In the genomic region with DNA sequence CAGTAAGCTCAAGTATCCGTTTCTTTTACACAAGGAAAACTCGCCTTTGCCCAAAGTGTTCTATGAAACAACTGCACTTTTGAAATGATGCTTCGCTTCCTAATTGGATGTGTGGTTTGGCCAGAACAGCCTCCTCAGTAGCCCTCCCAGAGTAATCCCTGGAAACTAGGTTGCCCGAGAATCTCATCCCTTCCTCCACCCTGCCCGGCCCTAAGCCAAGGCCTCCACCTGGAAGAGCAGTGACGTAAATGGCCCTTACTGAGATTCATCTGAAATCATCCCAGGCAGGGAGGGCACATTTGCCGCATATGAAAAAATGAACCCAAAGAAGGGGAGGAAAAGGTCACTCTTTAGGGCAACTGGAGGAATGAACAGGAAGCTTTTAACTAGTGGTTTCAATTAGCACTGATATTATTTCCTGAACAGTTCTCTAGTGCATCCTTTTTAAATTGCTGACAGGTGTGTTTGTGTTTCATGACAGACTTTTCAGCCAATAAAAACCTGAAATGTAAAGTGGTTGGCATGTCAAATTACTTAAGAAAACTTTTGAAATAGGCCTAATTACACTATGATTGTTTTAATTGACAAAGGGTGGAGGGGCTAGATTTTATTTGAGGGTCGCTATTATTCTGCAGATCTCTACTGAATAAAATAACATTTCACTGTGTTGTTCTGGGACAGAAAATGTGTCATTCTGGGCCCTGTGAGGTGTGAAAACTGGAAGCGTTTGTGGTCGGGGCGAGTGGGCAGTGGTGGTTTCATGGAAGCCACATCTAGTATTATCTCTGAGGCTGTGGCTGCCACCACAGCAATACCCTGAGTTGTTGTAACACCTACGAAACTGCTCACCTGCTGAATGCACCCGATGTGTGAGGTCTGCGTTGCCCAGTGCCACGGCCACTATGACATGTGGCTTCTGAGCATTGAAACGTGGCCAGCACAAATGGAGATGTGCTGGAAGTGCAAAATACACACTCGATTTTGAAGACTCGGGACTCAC, we compare ENCODE assay signal across 1 cellular context.
TF ChIP-seq lines count a peak whose summit lies in the region.

No MANE protein-coding gene starts in this region.

TF ChIP-seq in GM12878, 131 proteins besides CTCF, POLR2A, EP300 and RAD21 (continued from another document and continues in another):
- TF ChIP-seq, protein P1, sequence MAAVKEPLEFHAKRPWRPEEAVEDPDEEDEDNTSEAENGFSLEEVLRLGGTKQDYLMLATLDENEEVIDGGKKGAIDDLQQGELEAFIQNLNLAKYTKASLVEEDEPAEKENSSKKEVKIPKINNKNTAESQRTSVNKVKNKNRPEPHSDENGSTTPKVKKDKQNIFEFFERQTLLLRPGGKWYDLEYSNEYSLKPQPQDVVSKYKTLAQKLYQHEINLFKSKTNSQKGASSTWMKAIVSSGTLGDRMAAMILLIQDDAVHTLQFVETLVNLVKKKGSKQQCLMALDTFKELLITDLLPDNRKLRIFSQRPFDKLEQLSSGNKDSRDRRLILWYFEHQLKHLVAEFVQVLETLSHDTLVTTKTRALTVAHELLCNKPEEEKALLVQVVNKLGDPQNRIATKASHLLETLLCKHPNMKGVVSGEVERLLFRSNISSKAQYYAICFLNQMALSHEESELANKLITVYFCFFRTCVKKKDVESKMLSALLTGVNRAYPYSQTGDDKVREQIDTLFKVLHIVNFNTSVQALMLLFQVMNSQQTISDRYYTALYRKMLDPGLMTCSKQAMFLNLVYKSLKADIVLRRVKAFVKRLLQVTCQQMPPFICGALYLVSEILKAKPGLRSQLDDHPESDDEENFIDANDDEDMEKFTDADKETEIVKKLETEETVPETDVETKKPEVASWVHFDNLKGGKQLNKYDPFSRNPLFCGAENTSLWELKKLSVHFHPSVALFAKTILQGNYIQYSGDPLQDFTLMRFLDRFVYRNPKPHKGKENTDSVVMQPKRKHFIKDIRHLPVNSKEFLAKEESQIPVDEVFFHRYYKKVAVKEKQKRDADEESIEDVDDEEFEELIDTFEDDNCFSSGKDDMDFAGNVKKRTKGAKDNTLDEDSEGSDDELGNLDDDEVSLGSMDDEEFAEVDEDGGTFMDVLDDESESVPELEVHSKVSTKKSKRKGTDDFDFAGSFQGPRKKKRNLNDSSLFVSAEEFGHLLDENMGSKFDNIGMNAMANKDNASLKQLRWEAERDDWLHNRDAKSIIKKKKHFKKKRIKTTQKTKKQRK (IDR thresholded peaks at IDR 0.05; ENCODE audit: low read depth, low read length) = no peak
- TF ChIP-seq POU2F2 (IDR thresholded peaks at IDR 0.05; ENCODE audit: borderline replicate concordance, low read depth, low read length) (no peak), CBFB (IDR thresholded peaks at IDR 0.05; ENCODE audit: low read depth) (peak; percentile 88), IKZF1 (conservative IDR thresholded peaks at IDR 0.05) (0 out of 2 replicates have a peak, but pooled peaks have one; percentile 25), CREM (IDR thresholded peaks at IDR 0.05; ENCODE audit: low read depth) (peak; percentile 37; the same call in 1 of the 2 replicates), BCL11A (IDR thresholded peaks at IDR 0.05; ENCODE audit: low read depth, low read length) (peak; percentile 45; the same call in 1 of the 2 replicates), SMAD5 (IDR thresholded peaks at IDR 0.05; ENCODE audit: low read depth) (no peak), MEF2B (IDR thresholded peaks at IDR 0.05; ENCODE audit: partially characterized antibody, poor library complexity, severe bottlenecking) (peak; percentile 22), MEF2A (IDR thresholded peaks at IDR 0.05; ENCODE audit: insufficient read depth, low read depth, low read length) (no peak), NFIC (IDR thresholded peaks at IDR 0.05; ENCODE audit: low read depth, low read length) (peak; percentile 65; the same call in 1 of the 2 replicates), NR2F1 (conservative IDR thresholded peaks at IDR 0.05) (0 out of 2 replicates have a peak, but pooled peaks have one; percentile 31), GATAD2B (conservative IDR thresholded peaks at IDR 0.05; ENCODE audit: low read depth) (no peak), BRCA1 (IDR thresholded peaks at IDR 0.05; ENCODE audit: low read depth, low read length) (no peak), WRNIP1 (IDR thresholded peaks at IDR 0.05; ENCODE audit: borderline replicate concordance, low read depth, low read length) (no peak), KDM1A (IDR thresholded peaks at IDR 0.05; ENCODE audit: borderline replicate concordance) (no peak), SUZ12 (IDR thresholded peaks at IDR 0.05; ENCODE audit: unreplicated experiment) (no peak), DPF2 (IDR thresholded peaks at IDR 0.05) (peak; percentile 55; the same call in 1 of the 2 replicates), ATF7 (IDR thresholded peaks at IDR 0.05; ENCODE audit: low read depth) (peak; percentile 31; the same call in 1 of the 2 replicates), CHD1 (IDR thresholded peaks at IDR 0.05; ENCODE audit: low read depth, low read length) (no peak), STAT3 (IDR thresholded peaks at IDR 0.05; ENCODE audit: low read depth, low read length) (no peak), BHLHE40 (IDR thresholded peaks at IDR 0.05; ENCODE audit: borderline replicate concordance in 1 of 2, low read depth in 2 of 2, low read length in 1 of 2) (peak; percentile 61 to 90; a peak in 3 of 4 replicates), SIX5 (IDR thresholded peaks at IDR 0.05; ENCODE audit: low read depth, low read length, severe bottlenecking) (no peak)
- TF ChIP-seq, protein P2, sequence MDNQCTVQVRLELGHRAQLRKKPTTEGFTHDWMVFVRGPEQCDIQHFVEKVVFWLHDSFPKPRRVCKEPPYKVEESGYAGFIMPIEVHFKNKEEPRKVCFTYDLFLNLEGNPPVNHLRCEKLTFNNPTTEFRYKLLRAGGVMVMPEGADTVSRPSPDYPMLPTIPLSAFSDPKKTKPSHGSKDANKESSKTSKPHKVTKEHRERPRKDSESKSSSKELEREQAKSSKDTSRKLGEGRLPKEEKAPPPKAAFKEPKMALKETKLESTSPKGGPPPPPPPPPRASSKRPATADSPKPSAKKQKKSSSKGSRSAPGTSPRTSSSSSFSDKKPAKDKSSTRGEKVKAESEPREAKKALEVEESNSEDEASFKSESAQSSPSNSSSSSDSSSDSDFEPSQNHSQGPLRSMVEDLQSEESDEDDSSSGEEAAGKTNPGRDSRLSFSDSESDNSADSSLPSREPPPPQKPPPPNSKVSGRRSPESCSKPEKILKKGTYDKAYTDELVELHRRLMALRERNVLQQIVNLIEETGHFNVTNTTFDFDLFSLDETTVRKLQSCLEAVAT (IDR thresholded peaks at IDR 0.05) = peak; percentile 75
- TF ChIP-seq, protein P3, sequence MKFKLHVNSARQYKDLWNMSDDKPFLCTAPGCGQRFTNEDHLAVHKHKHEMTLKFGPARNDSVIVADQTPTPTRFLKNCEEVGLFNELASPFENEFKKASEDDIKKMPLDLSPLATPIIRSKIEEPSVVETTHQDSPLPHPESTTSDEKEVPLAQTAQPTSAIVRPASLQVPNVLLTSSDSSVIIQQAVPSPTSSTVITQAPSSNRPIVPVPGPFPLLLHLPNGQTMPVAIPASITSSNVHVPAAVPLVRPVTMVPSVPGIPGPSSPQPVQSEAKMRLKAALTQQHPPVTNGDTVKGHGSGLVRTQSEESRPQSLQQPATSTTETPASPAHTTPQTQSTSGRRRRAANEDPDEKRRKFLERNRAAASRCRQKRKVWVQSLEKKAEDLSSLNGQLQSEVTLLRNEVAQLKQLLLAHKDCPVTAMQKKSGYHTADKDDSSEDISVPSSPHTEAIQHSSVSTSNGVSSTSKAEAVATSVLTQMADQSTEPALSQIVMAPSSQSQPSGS (IDR thresholded peaks at IDR 0.05; ENCODE audit: low read length) = peak; percentile 61
- TF ChIP-seq, protein P4, sequence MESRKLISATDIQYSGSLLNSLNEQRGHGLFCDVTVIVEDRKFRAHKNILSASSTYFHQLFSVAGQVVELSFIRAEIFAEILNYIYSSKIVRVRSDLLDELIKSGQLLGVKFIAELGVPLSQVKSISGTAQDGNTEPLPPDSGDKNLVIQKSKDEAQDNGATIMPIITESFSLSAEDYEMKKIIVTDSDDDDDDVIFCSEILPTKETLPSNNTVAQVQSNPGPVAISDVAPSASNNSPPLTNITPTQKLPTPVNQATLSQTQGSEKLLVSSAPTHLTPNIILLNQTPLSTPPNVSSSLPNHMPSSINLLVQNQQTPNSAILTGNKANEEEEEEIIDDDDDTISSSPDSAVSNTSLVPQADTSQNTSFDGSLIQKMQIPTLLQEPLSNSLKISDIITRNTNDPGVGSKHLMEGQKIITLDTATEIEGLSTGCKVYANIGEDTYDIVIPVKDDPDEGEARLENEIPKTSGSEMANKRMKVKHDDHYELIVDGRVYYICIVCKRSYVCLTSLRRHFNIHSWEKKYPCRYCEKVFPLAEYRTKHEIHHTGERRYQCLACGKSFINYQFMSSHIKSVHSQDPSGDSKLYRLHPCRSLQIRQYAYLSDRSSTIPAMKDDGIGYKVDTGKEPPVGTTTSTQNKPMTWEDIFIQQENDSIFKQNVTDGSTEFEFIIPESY (IDR thresholded peaks at IDR 0.05) = no peak
- TF ChIP-seq, protein P5, sequence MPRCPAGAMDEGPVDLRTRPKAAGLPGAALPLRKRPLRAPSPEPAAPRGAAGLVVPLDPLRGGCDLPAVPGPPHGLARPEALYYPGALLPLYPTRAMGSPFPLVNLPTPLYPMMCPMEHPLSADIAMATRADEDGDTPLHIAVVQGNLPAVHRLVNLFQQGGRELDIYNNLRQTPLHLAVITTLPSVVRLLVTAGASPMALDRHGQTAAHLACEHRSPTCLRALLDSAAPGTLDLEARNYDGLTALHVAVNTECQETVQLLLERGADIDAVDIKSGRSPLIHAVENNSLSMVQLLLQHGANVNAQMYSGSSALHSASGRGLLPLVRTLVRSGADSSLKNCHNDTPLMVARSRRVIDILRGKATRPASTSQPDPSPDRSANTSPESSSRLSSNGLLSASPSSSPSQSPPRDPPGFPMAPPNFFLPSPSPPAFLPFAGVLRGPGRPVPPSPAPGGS (IDR thresholded peaks at IDR 0.05; ENCODE audit: borderline replicate concordance, insufficient read depth, low read depth, low read length, poor library complexity, severe bottlenecking) = no peak
- TF ChIP-seq, protein P6, sequence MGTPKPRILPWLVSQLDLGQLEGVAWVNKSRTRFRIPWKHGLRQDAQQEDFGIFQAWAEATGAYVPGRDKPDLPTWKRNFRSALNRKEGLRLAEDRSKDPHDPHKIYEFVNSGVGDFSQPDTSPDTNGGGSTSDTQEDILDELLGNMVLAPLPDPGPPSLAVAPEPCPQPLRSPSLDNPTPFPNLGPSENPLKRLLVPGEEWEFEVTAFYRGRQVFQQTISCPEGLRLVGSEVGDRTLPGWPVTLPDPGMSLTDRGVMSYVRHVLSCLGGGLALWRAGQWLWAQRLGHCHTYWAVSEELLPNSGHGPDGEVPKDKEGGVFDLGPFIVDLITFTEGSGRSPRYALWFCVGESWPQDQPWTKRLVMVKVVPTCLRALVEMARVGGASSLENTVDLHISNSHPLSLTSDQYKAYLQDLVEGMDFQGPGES (IDR thresholded peaks at IDR 0.05) = no peak
- TF ChIP-seq, protein P7, sequence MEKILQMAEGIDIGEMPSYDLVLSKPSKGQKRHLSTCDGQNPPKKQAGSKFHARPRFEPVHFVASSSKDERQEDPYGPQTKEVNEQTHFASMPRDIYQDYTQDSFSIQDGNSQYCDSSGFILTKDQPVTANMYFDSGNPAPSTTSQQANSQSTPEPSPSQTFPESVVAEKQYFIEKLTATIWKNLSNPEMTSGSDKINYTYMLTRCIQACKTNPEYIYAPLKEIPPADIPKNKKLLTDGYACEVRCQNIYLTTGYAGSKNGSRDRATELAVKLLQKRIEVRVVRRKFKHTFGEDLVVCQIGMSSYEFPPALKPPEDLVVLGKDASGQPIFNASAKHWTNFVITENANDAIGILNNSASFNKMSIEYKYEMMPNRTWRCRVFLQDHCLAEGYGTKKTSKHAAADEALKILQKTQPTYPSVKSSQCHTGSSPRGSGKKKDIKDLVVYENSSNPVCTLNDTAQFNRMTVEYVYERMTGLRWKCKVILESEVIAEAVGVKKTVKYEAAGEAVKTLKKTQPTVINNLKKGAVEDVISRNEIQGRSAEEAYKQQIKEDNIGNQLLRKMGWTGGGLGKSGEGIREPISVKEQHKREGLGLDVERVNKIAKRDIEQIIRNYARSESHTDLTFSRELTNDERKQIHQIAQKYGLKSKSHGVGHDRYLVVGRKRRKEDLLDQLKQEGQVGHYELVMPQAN (conservative IDR thresholded peaks at IDR 0.05) = no peak
- TF ChIP-seq, protein P8, sequence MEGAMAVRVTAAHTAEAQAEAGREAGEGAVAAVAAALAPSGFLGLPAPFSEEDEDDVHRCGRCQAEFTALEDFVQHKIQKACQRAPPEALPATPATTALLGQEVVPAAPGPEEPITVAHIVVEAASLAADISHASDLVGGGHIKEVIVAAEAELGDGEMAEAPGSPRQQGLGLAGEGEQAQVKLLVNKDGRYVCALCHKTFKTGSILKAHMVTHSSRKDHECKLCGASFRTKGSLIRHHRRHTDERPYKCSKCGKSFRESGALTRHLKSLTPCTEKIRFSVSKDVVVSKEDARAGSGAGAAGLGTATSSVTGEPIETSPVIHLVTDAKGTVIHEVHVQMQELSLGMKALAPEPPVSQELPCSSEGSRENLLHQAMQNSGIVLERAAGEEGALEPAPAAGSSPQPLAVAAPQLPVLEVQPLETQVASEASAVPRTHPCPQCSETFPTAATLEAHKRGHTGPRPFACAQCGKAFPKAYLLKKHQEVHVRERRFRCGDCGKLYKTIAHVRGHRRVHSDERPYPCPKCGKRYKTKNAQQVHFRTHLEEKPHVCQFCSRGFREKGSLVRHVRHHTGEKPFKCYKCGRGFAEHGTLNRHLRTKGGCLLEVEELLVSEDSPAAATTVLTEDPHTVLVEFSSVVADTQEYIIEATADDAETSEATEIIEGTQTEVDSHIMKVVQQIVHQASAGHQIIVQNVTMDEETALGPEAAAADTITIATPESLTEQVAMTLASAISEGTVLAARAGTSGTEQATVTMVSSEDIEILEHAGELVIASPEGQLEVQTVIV (IDR thresholded peaks at IDR 0.05; ENCODE audit: borderline replicate concordance, partially characterized antibody) = no peak
- TF ChIP-seq, protein P9, sequence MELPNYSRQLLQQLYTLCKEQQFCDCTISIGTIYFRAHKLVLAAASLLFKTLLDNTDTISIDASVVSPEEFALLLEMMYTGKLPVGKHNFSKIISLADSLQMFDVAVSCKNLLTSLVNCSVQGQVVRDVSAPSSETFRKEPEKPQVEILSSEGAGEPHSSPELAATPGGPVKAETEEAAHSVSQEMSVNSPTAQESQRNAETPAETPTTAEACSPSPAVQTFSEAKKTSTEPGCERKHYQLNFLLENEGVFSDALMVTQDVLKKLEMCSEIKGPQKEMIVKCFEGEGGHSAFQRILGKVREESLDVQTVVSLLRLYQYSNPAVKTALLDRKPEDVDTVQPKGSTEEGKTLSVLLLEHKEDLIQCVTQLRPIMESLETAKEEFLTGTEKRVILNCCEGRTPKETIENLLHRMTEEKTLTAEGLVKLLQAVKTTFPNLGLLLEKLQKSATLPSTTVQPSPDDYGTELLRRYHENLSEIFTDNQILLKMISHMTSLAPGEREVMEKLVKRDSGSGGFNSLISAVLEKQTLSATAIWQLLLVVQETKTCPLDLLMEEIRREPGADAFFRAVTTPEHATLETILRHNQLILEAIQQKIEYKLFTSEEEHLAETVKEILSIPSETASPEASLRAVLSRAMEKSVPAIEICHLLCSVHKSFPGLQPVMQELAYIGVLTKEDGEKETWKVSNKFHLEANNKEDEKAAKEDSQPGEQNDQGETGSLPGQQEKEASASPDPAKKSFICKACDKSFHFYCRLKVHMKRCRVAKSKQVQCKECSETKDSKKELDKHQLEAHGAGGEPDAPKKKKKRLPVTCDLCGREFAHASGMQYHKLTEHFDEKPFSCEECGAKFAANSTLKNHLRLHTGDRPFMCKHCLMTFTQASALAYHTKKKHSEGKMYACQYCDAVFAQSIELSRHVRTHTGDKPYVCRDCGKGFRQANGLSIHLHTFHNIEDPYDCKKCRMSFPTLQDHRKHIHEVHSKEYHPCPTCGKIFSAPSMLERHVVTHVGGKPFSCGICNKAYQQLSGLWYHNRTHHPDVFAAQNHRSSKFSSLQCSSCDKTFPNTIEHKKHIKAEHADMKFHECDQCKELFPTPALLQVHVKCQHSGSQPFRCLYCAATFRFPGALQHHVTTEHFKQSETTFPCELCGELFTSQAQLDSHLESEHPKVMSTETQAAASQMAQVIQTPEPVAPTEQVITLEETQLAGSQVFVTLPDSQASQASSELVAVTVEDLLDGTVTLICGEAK (IDR thresholded peaks at IDR 0.05; ENCODE audit: borderline replicate concordance) = no peak
